Comparison of ENCODE assay signal across 33 cellular contexts in genomic region chr10:81101062-81101461, GRCh38.
"Had no signal": no experiment of that assay in that cellular context is flagged by ENCODE, and none has a peak within 500 bp of the region (broad histone marks: within the 10 kb centered on the region; RNA-seq: fewer than 3 reads in every experiment).

No MANE protein-coding gene starts in this region.

- H3K9ac ChIP-seq: SK-N-SH had no signal

- H3K4me3 ChIP-seq: MG63, PC-9, SJCRH30 had no signal

- H3K9me3 ChIP-seq: MG63, SJCRH30, SK-N-SH had no signal

- H3K36me3 ChIP-seq: MG63, SJCRH30 had no signal

- H3K4me2 ChIP-seq: PC-9, SK-N-SH had no signal

- ATAC-seq: Panc1, Right ventricle myocardium inferior had no signal

- H2AFZ ChIP-seq: PC-9 had no signal

- H3K27me3 ChIP-seq: SJCRH30 had no signal

- FAIRE-seq: RCC 7860 had no signal

- DNase-seq: Kasumi-1, MG63, NCI-H1048, NCI-H1092 treated with DMSO at 0.1 percent for 48 hours, NCI-H1105 treated with DMSO at 0.1 percent for 48 hours, NCI-H1417, NCI-H1436, NCI-H146, NCI-H1694, NCI-H187, NCI-H1930, NCI-H2029 treated with DMSO at 0.1 percent for 48 hours, NCI-H2081 treated with DMSO at 0.1 percent for 48 hours, NCI-H2107, NCI-H2171, NCI-H226, NCI-H446 treated with DMSO at 0.1 percent for 48 hours, NCI-H510A, NCI-H524, NCI-H526, NCI-H69, NCI-H748 treated with DMSO at 0.1 percent for 48 hours, NCI-H82, PC-9, SHP77, SIG-M5, SJCRH30, SK-N-SH, SW 1271 had no signal

- H3K4me1 ChIP-seq: SJCRH30 had no signal

- H3K27ac ChIP-seq: PC-9, RWPE1, SJCRH30 had no signal
